In the genomic region with DNA sequence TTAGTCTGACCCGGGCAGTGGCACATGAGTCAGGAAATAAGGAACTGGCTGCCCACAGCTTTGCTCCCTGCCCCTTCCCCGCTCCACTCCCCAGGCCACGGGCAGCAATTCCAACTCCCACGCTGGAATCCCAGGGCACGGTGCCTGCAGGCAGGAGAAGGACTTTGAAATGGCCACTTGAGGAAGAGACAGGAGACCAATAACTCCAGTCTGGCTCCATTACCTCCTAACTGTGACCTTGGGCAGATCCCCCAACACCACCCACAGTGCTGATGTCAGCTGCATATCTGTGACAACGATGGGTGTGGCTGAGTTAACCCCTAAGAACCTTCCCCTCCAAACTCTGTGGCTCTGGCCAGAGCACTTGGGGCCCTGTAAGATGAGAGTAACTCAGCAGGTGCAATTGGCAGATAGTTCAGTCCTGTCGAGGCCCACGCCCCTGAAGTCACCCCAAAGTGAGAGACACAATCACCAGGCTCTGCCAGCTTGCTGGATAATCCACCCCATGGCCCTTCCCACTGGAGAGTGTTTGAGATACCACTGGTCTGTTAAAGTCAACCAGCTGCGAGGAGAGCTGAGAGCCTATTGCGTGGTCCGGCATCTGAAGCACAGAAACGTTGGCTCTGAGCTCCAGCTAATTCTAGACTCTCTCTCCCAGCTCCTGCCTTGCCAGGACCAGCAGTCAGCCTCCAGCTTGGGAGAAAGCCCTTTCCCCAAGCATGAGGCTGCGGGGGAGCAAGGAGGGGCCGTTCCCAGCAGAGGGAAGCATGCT, we compare ENCODE assay signal across 15 cellular contexts.
DNase-seq lines count a peak whose midpoint lies in the region; ATAC-seq and TF ChIP-seq lines count a peak whose summit lies in the region.
"Had no signal": no experiment of that assay in that cellular context is flagged by ENCODE, and none has a peak within 500 bp of the region (broad histone marks: within the 10 kb centered on the region; RNA-seq: fewer than 3 reads in every experiment).

No MANE protein-coding gene starts in this region.

- H3K23me2 ChIP-seq in H9 (ENCODE audit: insufficient read length, low read depth, low read length, poor library complexity, severe bottlenecking): no peaks in the 10 kb centered on the region

- H3K36me3 ChIP-seq in body of pancreas (replicated peaks in 1 of 2; ENCODE audit: insufficient read depth in 1 of 2, low read depth in 2 of 2): peaks cover 0 to 12% of the 10 kb centered on the region in 2 donors
- peaks cover 34 to 95% (median 67%) of the 10 kb centered on the region in 4 donors for H3K36me3 ChIP-seq in sigmoid colon

- no peak overlapping the region for H2BK12ac ChIP-seq in H9 (ENCODE audit: insufficient read length, low read depth, low read length)

- H3K9me3 ChIP-seq in body of pancreas (no peaks in the 10 kb centered on the region), sigmoid colon (no peaks in the 10 kb centered on the region), H9 (ENCODE audit: control insufficient read depth, low read depth, low read length) (no peaks in the 10 kb centered on the region)

- peak; percentile 22 for DNase-seq in COLO829 (ENCODE audit: low spot score)
- DNase-seq in body of pancreas: peak in 3 of 4 donors; percentile 35 to 58 (median 35)
- DNase-seq in kidney glomerular epithelial cell (lab: John Stamatoyannopoulos, UW): peak; percentile 31
- no peak for DNase-seq in sigmoid colon
- DNase-seq in NCI-H510A treated with DMSO at 0.1 percent for 48 hours (lab: John Stamatoyannopoulos, UW): no peak
- DNase-seq in H9: no peak
- DNase-seq: activated effector memory CD4-positive, alpha-beta T cell treated with Interleukin-2 at 50 U/mL for 16 hours; AML-193; NCI-H1092 treated with DMSO at 0.1 percent for 48 hours; NCI-H526; retina had no signal

- TF ChIP-seq CTCF in body of pancreas (IDR thresholded peaks at IDR 0.05) (no peak), sigmoid colon (IDR thresholded peaks at IDR 0.05) (no peak), H9 (conservative IDR thresholded peaks at IDR 0.05) (no peak)

- H3K27me3 ChIP-seq in body of pancreas: no peaks in the 10 kb centered on the region
- no peaks in the 10 kb centered on the region for H3K27me3 ChIP-seq in sigmoid colon
- no peaks in the 10 kb centered on the region for H3K27me3 ChIP-seq in H9 (ENCODE audit: insufficient read depth, low read length)

- H3K79me1 ChIP-seq in H9 (ENCODE audit: insufficient read depth, low read depth, low read length, poor library complexity, severe bottlenecking): no peaks in the 10 kb centered on the region

- H3K27ac Mint-ChIP-seq in H9: no peak overlapping the region; a peak in 1 of 7 replicates
- H3K27ac Mint-ChIP-seq: memory B cell had no signal

- H2BK120ac ChIP-seq in H9 (ENCODE audit: low read depth, low read length, poor library complexity, severe bottlenecking): no peak overlapping the region

- H3K4me2 ChIP-seq in H9 (ENCODE audit: insufficient read depth, insufficient read length, low read length): no peak overlapping the region

- H3K9me3 Mint-ChIP-seq in H9: no peaks in the 10 kb centered on the region
- H3K9me3 Mint-ChIP-seq: memory B cell had no signal

- H3K4me3 Mint-ChIP-seq in H9: no peak overlapping the region
- H3K4me3 Mint-ChIP-seq: memory B cell had no signal

- H2BK20ac ChIP-seq in H9 (ENCODE audit: low read depth, low read length, poor library complexity, severe bottlenecking): no peak overlapping the region

- no peak overlapping the region for H4K5ac ChIP-seq in H9 (ENCODE audit: insufficient read length, low read depth, low read length)

- peaks cover 14% of the 10 kb centered on the region for H3K4me1 ChIP-seq in body of pancreas
- peaks cover 0 to 99% (median 93%) of the 10 kb centered on the region in 4 donors for H3K4me1 ChIP-seq in sigmoid colon
- H3K4me1 ChIP-seq in H9 (ENCODE audit: insufficient read depth, low read length): no peaks in the 10 kb centered on the region

- H3K36me3 Mint-ChIP-seq in H9 (ENCODE audit: insufficient read depth in 1 of 3, low read depth in 3 of 3): no peaks in the 10 kb centered on the region
- H3K36me3 Mint-ChIP-seq: memory B cell had no signal

- WGBS in body of pancreas, 2 donors: 35 to 52% methylated on average over 10 to 13 of the region's 14 CpGs
- 58 to 67% methylated on average over 14 of the region's 14 CpGs for WGBS in sigmoid colon, 2 donors
- WGBS in H9 (ENCODE audit: extremely low coverage, insufficient read length, low lambda C conversion rate): no CpG with 5 or more reads among the region's 14 CpGs

- no peak overlapping the region for H3K18ac ChIP-seq in H9 (ENCODE audit: insufficient read length, low read depth, low read length)

- no peak overlapping the region for H4K91ac ChIP-seq in H9 (ENCODE audit: insufficient read length, low read depth, low read length)

- H2AK5ac ChIP-seq in H9 (ENCODE audit: insufficient read length, low read length): no peak overlapping the region

- H3K23ac ChIP-seq in H9 (ENCODE audit: insufficient read length, low read depth, low read length): no peak overlapping the region

- H4K20me1 ChIP-seq in H9 (ENCODE audit: control insufficient read depth, insufficient read depth, insufficient read length): no peaks in the 10 kb centered on the region

- H3K27ac ChIP-seq in body of pancreas: peak overlapping the region in 3 of 4 donors; percentile 28 to 42 (median 38)
- H3K27ac ChIP-seq in sigmoid colon: peak overlapping the region; percentile 69 to 98 (median 91)
- H3K27ac ChIP-seq in H9 (ENCODE audit: insufficient read length, low read depth, low read length): no peak overlapping the region
- H3K27ac ChIP-seq: SK-N-MC had no signal

- intact Hi-C loops in body of pancreas (cut with DNase I): no loop called here
- intact Hi-C loops in sigmoid colon (cut with DNase I): no loop called here

- TF ChIP-seq EP300 in sigmoid colon (IDR thresholded peaks at IDR 0.05): no peak

- TF ChIP-seq POLR2A in body of pancreas (IDR thresholded peaks at IDR 0.05) (no peak), sigmoid colon (IDR thresholded peaks at IDR 0.05) (no peak)

- no peak overlapping the region for H3T11ph ChIP-seq in H9 (ENCODE audit: low read length)

- H3K79me2 ChIP-seq in H9 (ENCODE audit: insufficient read depth, low read length): no peaks in the 10 kb centered on the region

- no peak overlapping the region for H3K14ac ChIP-seq in H9 (ENCODE audit: insufficient read depth, low read length)

- H2BK15ac ChIP-seq in H9 (ENCODE audit: low read depth, low read length): no peak overlapping the region

- no peak overlapping the region for H3K56ac ChIP-seq in H9 (ENCODE audit: insufficient read length, low read depth, low read length)

- H4K8ac ChIP-seq in H9 (replicated peaks; ENCODE audit: insufficient read length, low read depth, low read length): no peak overlapping the region

- no peak overlapping the region for H3K9ac ChIP-seq in H9 (ENCODE audit: extremely low read depth, insufficient read length, low read length)

- H3K4ac ChIP-seq in H9 (ENCODE audit: low read depth, low read length): no peak overlapping the region

- peaks cover 5 to 19% of the 10 kb centered on the region in 2 experiments for H3K4me1 Mint-ChIP-seq in H9
- H3K4me1 Mint-ChIP-seq: memory B cell had no signal

- no peak overlapping the region for H2AFZ ChIP-seq in H9 (ENCODE audit: low read length)

- peak; percentile 56 for ATAC-seq in body of pancreas
- no peak for ATAC-seq in GM18502 (IDR thresholded peaks at IDR 0.05; ENCODE audit: poor library complexity, unreplicated experiment)
- no peak for ATAC-seq in HG03108 (IDR thresholded peaks at IDR 0.05; ENCODE audit: unreplicated experiment)

- H3K27me3 Mint-ChIP-seq in H9 (ENCODE audit: low read depth): peaks cover 2% of the 10 kb centered on the region; the same call in 1 of the 2 replicates

- no peak overlapping the region for H2BK5ac ChIP-seq in H9 (ENCODE audit: insufficient read length, low read length)

- H3K4me3 ChIP-seq in body of pancreas (no peak overlapping the region), sigmoid colon (no peak overlapping the region)
- H3K4me3 ChIP-seq: SK-N-MC had no signal

Comparison
In these comparisons a context has a peak if more than half of its experiments do, and no peak if none do; other contexts are left out.
1. DNase-seq: peak in COLO829 (single experiment), body of pancreas (3 of 4) and kidney glomerular epithelial cell (single experiment); none in sigmoid colon (single experiment), NCI-H510A treated with DMSO at 0.1 percent for 48 hours (single experiment) and H9 (single experiment).